ENCODE assay signal across 1 cellular context in the genomic region with DNA sequence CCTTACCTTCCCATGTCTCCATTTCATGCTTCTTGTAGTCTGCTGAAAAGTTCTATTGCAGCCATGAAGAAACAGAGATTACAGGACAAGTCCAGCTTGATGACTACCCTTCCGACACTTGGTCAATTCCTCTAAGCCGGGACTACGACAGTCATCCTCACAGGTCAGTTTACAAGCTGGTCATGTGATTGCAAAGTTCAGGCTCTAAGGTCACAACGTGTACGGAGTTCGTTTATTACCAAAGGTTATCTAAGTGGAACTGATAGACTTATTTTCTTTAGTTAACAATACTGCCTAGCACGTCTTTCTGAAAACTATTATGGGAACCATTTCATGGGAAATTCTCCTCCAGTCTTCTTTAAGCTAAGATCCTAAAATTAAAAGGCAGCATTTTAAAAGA.
TF ChIP-seq lines count a peak whose summit lies in the region.

No MANE protein-coding gene starts in this region.

TF ChIP-seq in GM23338, 12 proteins besides CTCF, POLR2A, EP300 and RAD21 (continued from another document):
- TF ChIP-seq ZNF462 (CRISPR knock-in tag; IDR thresholded peaks at IDR 0.05), result no peak
- no peak for TF ChIP-seq ZNF331 (CRISPR knock-in tag; IDR thresholded peaks at IDR 0.05; ENCODE audit: low read depth)
- TF ChIP-seq JUNB (IDR thresholded peaks at IDR 0.05; ENCODE audit: unreplicated experiment), result no peak
- TF ChIP-seq EZH2 (IDR thresholded peaks at IDR 0.05; ENCODE audit: low read depth, unreplicated experiment), result no peak
- no peak for TF ChIP-seq NANOG (IDR thresholded peaks at IDR 0.05; ENCODE audit: borderline replicate concordance)
TF ChIP-seq in GM23338: peak in this region for 0.
